Comparison of ENCODE assay signal across 16 cellular contexts in the genomic region with DNA sequence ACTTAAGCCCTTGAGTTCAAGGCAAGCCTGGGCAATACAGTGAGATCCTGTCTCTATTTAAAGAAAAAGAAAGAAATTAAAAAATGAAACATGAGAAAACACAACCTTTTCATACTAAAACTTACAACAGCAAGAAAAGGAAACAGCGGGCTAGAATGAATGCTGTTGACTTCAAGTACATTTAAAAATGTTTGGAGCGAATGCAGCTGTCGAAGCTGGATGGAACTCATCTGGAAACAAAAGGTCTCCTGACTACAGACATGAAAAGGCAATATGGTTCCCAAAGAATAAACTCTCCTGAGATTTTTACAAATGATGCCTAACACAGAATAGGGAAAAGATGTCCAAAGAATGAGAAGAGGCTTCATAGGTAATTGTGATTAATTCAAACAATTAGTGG.
DNase-seq lines count a peak whose midpoint lies in the region; ATAC-seq and TF ChIP-seq lines count a peak whose summit lies in the region.
"Had no signal": no experiment of that assay in that cellular context is flagged by ENCODE, and none has a peak within 500 bp of the region (broad histone marks: within the 10 kb centered on the region; RNA-seq: fewer than 3 reads in every experiment).

No MANE protein-coding gene starts in this region.

- TF ChIP-seq CTCF in AG04450 (IDR thresholded peaks at IDR 0.05; ENCODE audit: low read depth, low read length) (no peak), sigmoid colon (IDR thresholded peaks at IDR 0.05) (no peak), hepatocyte (IDR thresholded peaks at IDR 0.05; ENCODE audit: poor library complexity) (no peak)

- no peak for TF ChIP-seq POLR2A in sigmoid colon (IDR thresholded peaks at IDR 0.05)

- H3K4me3 Mint-ChIP-seq in CD4-positive, CD25-positive, alpha-beta regulatory T cell: no peak overlapping the region
- H3K4me3 Mint-ChIP-seq: CD4-positive, alpha-beta memory T cell; IgD-negative memory B cell had no signal

- H3K9me3 Mint-ChIP-seq in CD4-positive, CD25-positive, alpha-beta regulatory T cell: no peaks in the 10 kb centered on the region
- H3K9me3 Mint-ChIP-seq: CD4-positive, alpha-beta memory T cell; IgD-negative memory B cell had no signal

- intact Hi-C loops in sigmoid colon (cut with DNase I): no loop called here

- H4K20me1 ChIP-seq in hepatocyte (ENCODE audit: insufficient read depth, poor library complexity, severe bottlenecking): no peaks in the 10 kb centered on the region

- no peak overlapping the region for H2AFZ ChIP-seq in hepatocyte

- no peaks in the 10 kb centered on the region for H3K27me3 Mint-ChIP-seq in CD4-positive, CD25-positive, alpha-beta regulatory T cell
- H3K27me3 Mint-ChIP-seq: CD4-positive, alpha-beta memory T cell; IgD-negative memory B cell had no signal

- H3K27ac ChIP-seq in AG04450 (ENCODE audit: low read depth, low read length) (peak overlapping the region; percentile 42), sigmoid colon (peak overlapping the region in 1 of 4 donors; percentile 37), hepatocyte (no peak overlapping the region)
- H3K27ac ChIP-seq in CD4-positive, CD25-positive, alpha-beta regulatory T cell (ENCODE audit: insufficient read depth, low read length, poor library complexity, severe bottlenecking): no peak overlapping the region
- H3K27ac ChIP-seq: C4-2B had no signal

- H3K4me1 ChIP-seq in CD4-positive, CD25-positive, alpha-beta regulatory T cell (ENCODE audit: control insufficient read depth, insufficient read depth, low read length, poor library complexity, severe bottlenecking): no peaks in the 10 kb centered on the region
- H3K4me1 ChIP-seq in sigmoid colon (no peaks in the 10 kb centered on the region), hepatocyte (ENCODE audit: insufficient read depth) (no peaks in the 10 kb centered on the region)

- peaks cover 37% of the 10 kb centered on the region for H3K36me3 Mint-ChIP-seq in CD4-positive, CD25-positive, alpha-beta regulatory T cell

- no peaks in the 10 kb centered on the region for H3K9me3 ChIP-seq in AG04450 (ENCODE audit: control insufficient read depth, insufficient read depth, low read length)
- no peaks in the 10 kb centered on the region for H3K9me3 ChIP-seq in CD4-positive, CD25-positive, alpha-beta regulatory T cell (ENCODE audit: control insufficient read depth in 2 of 2, low read length in 2 of 2)
- no peaks in the 10 kb centered on the region for H3K9me3 ChIP-seq in sigmoid colon
- H3K9me3 ChIP-seq in hepatocyte (ENCODE audit: low read depth): no peaks in the 10 kb centered on the region

- H3K27ac Mint-ChIP-seq in CD4-positive, CD25-positive, alpha-beta regulatory T cell: peak overlapping the region in 2 of 3 donors; percentile 43 to 54
- H3K27ac Mint-ChIP-seq: CD4-positive, alpha-beta memory T cell had no signal

- H3K79me2 ChIP-seq in hepatocyte: no peaks in the 10 kb centered on the region

- DNase-seq in AG04450 (ENCODE audit: low read depth, low spot score) (peak; percentile 10), left kidney (ENCODE audit: low read depth, low spot score) (peak; percentile 48), sigmoid colon (peak; percentile 72), hepatocyte (ENCODE audit: low spot score) (no peak)
- DNase-seq in CD4-positive, CD25-positive, alpha-beta regulatory T cell: no peak
- no peak for DNase-seq in activated CD4-positive, alpha-beta T cell treated with anti-CD3 and anti-CD28 coated beads for 1 hour
- DNase-seq: AML-193; CD4-positive, alpha-beta memory T cell; DMS153; DMS79; GDM1; GOT3; H7 had no signal

- no peak for TF ChIP-seq EP300 in sigmoid colon (IDR thresholded peaks at IDR 0.05)

- no peaks in the 10 kb centered on the region for H3K9me2 ChIP-seq in hepatocyte (replicated peaks; ENCODE audit: insufficient read depth)

- POLR2A ChIA-PET in AG04450 (lab: Yijun Ruan, JAX): no interaction called here

- WGBS in sigmoid colon, 2 donors: 83 to 95% methylated on average over 3 of the region's 3 CpGs
- WGBS in hepatocyte (ENCODE audit: low lambda C conversion rate, missing lambda C conversion rate): 97% methylated on average over 3 of the region's 3 CpGs

- peaks cover 45% of the 10 kb centered on the region for H3K36me3 ChIP-seq in CD4-positive, CD25-positive, alpha-beta regulatory T cell (ENCODE audit: control insufficient read depth, insufficient read depth, low read length)
- H3K36me3 ChIP-seq in sigmoid colon (peaks cover 8 to 79% (median 9%) of the 10 kb centered on the region in 4 donors), hepatocyte (replicated peaks; ENCODE audit: insufficient read depth, low read depth) (no peaks in the 10 kb centered on the region)

- no peak for ATAC-seq in CD4-positive, CD25-positive, alpha-beta regulatory T cell (ENCODE audit: low read depth in 2 of 2)
- ATAC-seq: HCT116 had no signal

- H3K4me1 Mint-ChIP-seq in CD4-positive, CD25-positive, alpha-beta regulatory T cell: peaks cover 0 to 6% (median under 1%) of the 10 kb centered on the region in 4 donors
- H3K4me1 Mint-ChIP-seq: IgD-negative memory B cell had no signal

- H3K4me3 ChIP-seq in AG04450 (ENCODE audit: low read depth, low read length): no peak overlapping the region
- no peak overlapping the region for H3K4me3 ChIP-seq in CD4-positive, CD25-positive, alpha-beta regulatory T cell (ENCODE audit: low read depth, low read length)
- H3K4me3 ChIP-seq in sigmoid colon: no peak overlapping the region
- no peak overlapping the region for H3K4me3 ChIP-seq in hepatocyte

- CTCF ChIA-PET in AG04450 (lab: Charles Lee): interaction anchor here (0.6 kb wide), 1 partner anchor 18 kb away, joined by 5 read pairs; no protein-coding TSS in a partner anchor

- H3K27me3 ChIP-seq in AG04450 (ENCODE audit: control insufficient read depth, insufficient read depth, low read length) (no peaks in the 10 kb centered on the region), sigmoid colon (no peaks in the 10 kb centered on the region), hepatocyte (no peaks in the 10 kb centered on the region)
- H3K27me3 ChIP-seq in CD4-positive, CD25-positive, alpha-beta regulatory T cell (ENCODE audit: control insufficient read depth, insufficient read depth, low read length): no peaks in the 10 kb centered on the region

- H3K4me2 ChIP-seq in hepatocyte: no peak overlapping the region

Comparison
In these comparisons a context has a peak if more than half of its experiments do, and no peak if none do; other contexts are left out.
1. DNase-seq: peak in AG04450 (single experiment), left kidney (single experiment) and sigmoid colon (single experiment); none in CD4-positive, CD25-positive, alpha-beta regulatory T cell (0 of 3), activated CD4-positive, alpha-beta T cell treated with anti-CD3 and anti-CD28 coated beads for 1 hour (single experiment) and hepatocyte (single experiment).